Comparison of ENCODE assay signal across 17 cellular contexts in the genomic region with DNA sequence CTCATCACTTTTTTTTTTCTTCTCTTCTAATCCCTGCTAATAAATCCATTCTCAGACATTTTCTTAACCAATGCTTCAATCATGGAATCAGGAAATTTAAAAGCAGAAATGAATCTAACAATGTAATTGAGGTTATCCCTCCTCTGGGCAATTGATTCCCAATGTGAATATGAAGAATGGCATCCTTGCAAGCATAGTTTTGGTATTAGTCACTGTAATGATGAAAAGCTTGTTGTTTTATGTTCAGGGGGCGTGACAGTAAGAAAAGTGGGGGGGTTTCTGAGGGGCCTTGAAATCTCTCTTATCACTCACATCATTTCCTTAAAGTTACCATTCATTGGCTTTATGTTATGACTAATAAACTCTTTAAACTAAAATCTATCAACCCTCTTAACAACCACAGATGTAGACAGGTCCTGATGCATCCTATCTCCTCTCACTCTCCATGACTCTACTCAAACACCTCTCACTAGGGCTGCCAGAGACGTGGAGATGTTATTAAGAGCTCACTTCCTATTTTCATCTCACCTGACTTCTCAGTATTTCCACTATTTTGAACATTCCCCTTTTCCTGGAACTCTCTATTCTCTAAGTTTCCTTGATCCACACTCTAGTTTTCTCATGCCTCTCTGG.
DNase-seq lines count a peak whose midpoint lies in the region; ATAC-seq, FAIRE-seq and TF ChIP-seq lines count a peak whose summit lies in the region.
"Had no signal": no experiment of that assay in that cellular context is flagged by ENCODE, and none has a peak within 500 bp of the region (broad histone marks: within the 10 kb centered on the region; RNA-seq: fewer than 3 reads in every experiment).

No MANE protein-coding gene starts in this region.

- peak; percentile 89 for DNase-seq in ACHN
- DNase-seq in HS-5 (ENCODE audit: low read depth): peak; percentile 87
- DNase-seq in astrocyte (ENCODE audit: low read depth): peak; percentile 84
- DNase-seq in hepatic stellate cell (ENCODE audit: low spot score): peak; percentile 7
- DNase-seq in NCI-H187 treated with DMSO at 0.1 percent for 48 hours (lab: John Stamatoyannopoulos, UW): no peak
- DNase-seq in sciatic nerve (ENCODE audit: low spot score): no peak
- DNase-seq in occipital lobe (lab: John Stamatoyannopoulos, UW): no peak
- DNase-seq: activated CD8-positive, alpha-beta memory T cell treated with anti-CD3 and anti-CD28 coated beads, Interleukin-2, amount 50 U/mL, for 48 hours; GOT3; midbrain; NCI-H1436 treated with DMSO at 0.1 percent for 48 hours; NCI-H526 had no signal

- H3K9ac ChIP-seq in astrocyte (ENCODE audit: low read length): no peak overlapping the region

- H3K27ac ChIP-seq in astrocyte (ENCODE audit: low read depth, low read length): peak overlapping the region; percentile 64
- H3K27ac ChIP-seq: vagina, VCaP had no signal

- no peaks in the 10 kb centered on the region for H3K36me3 ChIP-seq in astrocyte (ENCODE audit: insufficient read depth, low read length)
- H3K36me3 ChIP-seq: vagina had no signal

- no peak overlapping the region for H3K4me3 Mint-ChIP-seq in astrocyte (ENCODE audit: unreplicated experiment)

- no peaks in the 10 kb centered on the region for H4K20me1 ChIP-seq in astrocyte (ENCODE audit: insufficient read depth, low read length)

- no peaks in the 10 kb centered on the region for H3K9me3 Mint-ChIP-seq in astrocyte (ENCODE audit: unreplicated experiment)

- no peaks in the 10 kb centered on the region for H3K79me2 ChIP-seq in astrocyte (ENCODE audit: insufficient read depth, low read length)

- H3K4me1 Mint-ChIP-seq in astrocyte (ENCODE audit: low read depth, unreplicated experiment): peaks cover 38% of the 10 kb centered on the region

- no peaks in the 10 kb centered on the region for H3K9me3 ChIP-seq in astrocyte (ENCODE audit: insufficient read depth, low read depth, low read length)
- H3K9me3 ChIP-seq: vagina had no signal

- H3K4me1 ChIP-seq in astrocyte (ENCODE audit: insufficient read depth, low read length): peaks cover 29% of the 10 kb centered on the region
- H3K4me1 ChIP-seq: vagina had no signal

- no peak for ATAC-seq in HG03108 (IDR thresholded peaks at IDR 0.05; ENCODE audit: unreplicated experiment)
- no peak for ATAC-seq in sciatic nerve
- ATAC-seq: HepG2, Right ventricle myocardium inferior had no signal

- peak overlapping the region; percentile 66 for H3K4me2 ChIP-seq in astrocyte (ENCODE audit: low read length)

- H2AFZ ChIP-seq in astrocyte (ENCODE audit: low read depth, low read length): no peak overlapping the region

- H3K27me3 ChIP-seq in astrocyte (ENCODE audit: insufficient read depth, low read length): no peaks in the 10 kb centered on the region
- H3K27me3 ChIP-seq: vagina had no signal

- H3K4me3 ChIP-seq in astrocyte (ENCODE audit: insufficient read depth, low read depth, low read length): no peak overlapping the region
- H3K4me3 ChIP-seq: vagina had no signal

- TF ChIP-seq CTCF in astrocyte (IDR thresholded peaks at IDR 0.05; ENCODE audit: insufficient read depth, low read depth, low read length): no peak

- no peaks in the 10 kb centered on the region for H3K27me3 Mint-ChIP-seq in astrocyte (ENCODE audit: low read depth, unreplicated experiment)

- FAIRE-seq in astrocyte (lab: Jason Lieb, UNC): peak; percentile 85
- FAIRE-seq: HepG2 had no signal

- peak overlapping the region; percentile 26 for H3K27ac Mint-ChIP-seq in astrocyte (ENCODE audit: unreplicated experiment)

- in situ Hi-C loops in ACHN (cut with HindIII; ENCODE audit: low pct_ligation_motif_present, low pct_unique_long_range_greater_than_20kb, low sequenced_read_pairs): no loop called here

- H3K36me3 Mint-ChIP-seq in astrocyte (ENCODE audit: low read depth, unreplicated experiment): no peaks in the 10 kb centered on the region

- intact Hi-C loops in sciatic nerve (cut with DNase I): no loop called here

Comparison
In these comparisons a context has a peak if more than half of its experiments do, and no peak if none do; other contexts are left out.
1. DNase-seq: peak in ACHN (single experiment), HS-5 (single experiment), astrocyte (single experiment) and hepatic stellate cell (single experiment); none in NCI-H187 treated with DMSO at 0.1 percent for 48 hours (single experiment), sciatic nerve (single experiment) and occipital lobe (single experiment).